Comparison of ENCODE assay signal across 24 cellular contexts in genomic region chr22:20427104-20427944, GRCh38. TPM values are rescaled to one million over a fixed set of nuclear protein-coding genes. Genes with fewer than 3 reads are reported as not detected.
A peak's percentile ranks its signal among the peaks of the same experiment; 100 is the strongest.
DNase-seq lines count a peak whose midpoint lies in the region; ATAC-seq and TF ChIP-seq lines count a peak whose summit lies in the region.
"Had no signal": no experiment of that assay in that cellular context is flagged by ENCODE, and none has a peak within 500 bp of the region (broad histone marks: within the 10 kb centered on the region; RNA-seq: fewer than 3 reads in every experiment).

No MANE protein-coding gene starts in this region.

- H3K4me1 ChIP-seq in esophagus squamous epithelium = peaks cover 47 to 85% (median 49%) of the 10 kb centered on the region in 3 donors
- H3K4me1 ChIP-seq in effector memory CD4-positive, alpha-beta T cell (ENCODE audit: control insufficient read depth, insufficient read depth, low read length, poor library complexity, severe bottlenecking) = peaks cover 38% of the 10 kb centered on the region

- TF ChIP-seq POLR2A in esophagus squamous epithelium (IDR thresholded peaks at IDR 0.05) = no peak

- H3K27me3 ChIP-seq in esophagus squamous epithelium = peaks cover 0 to 98% (median 2%) of the 10 kb centered on the region in 4 donors
- no peaks in the 10 kb centered on the region for H3K27me3 ChIP-seq in effector memory CD4-positive, alpha-beta T cell (replicated peaks; ENCODE audit: control insufficient read depth, insufficient read depth, low read length, poor library complexity, severe bottlenecking)

- CTCF ChIA-PET in T-cell (lab: Charles Lee) = no interaction called here

- no peak overlapping the region for H3K27ac Mint-ChIP-seq in natural killer cell
- H3K27ac Mint-ChIP-seq in natural killer cell treated with Interleukin-12 subunit alpha and Interleukin-12 subunit beta and Interleukin-15 and Interleukin-18, amount 100 ng/mL, for 72 hours = no peak overlapping the region
- H3K27ac Mint-ChIP-seq in T-cell = no peak overlapping the region
- no peak overlapping the region for H3K27ac Mint-ChIP-seq in memory B cell
- H3K27ac Mint-ChIP-seq: activated CD8-positive, alpha-beta T cell treated with anti-CD3 and anti-CD28 coated beads, Interleukin-2, amount 10 ng/mL, durations not matched to agents 7 days and 5 days had no signal

- no peaks in the 10 kb centered on the region for H3K9me3 ChIP-seq in esophagus squamous epithelium
- no peaks in the 10 kb centered on the region for H3K9me3 ChIP-seq in effector memory CD4-positive, alpha-beta T cell (ENCODE audit: control insufficient read depth, low read length)
- H3K9me3 ChIP-seq: upper lobe of right lung had no signal

- H3K9me3 Mint-ChIP-seq in natural killer cell = no peaks in the 10 kb centered on the region
- no peaks in the 10 kb centered on the region for H3K9me3 Mint-ChIP-seq in natural killer cell treated with Interleukin-12 subunit alpha and Interleukin-12 subunit beta and Interleukin-15 and Interleukin-18, amount 100 ng/mL, for 72 hours
- no peaks in the 10 kb centered on the region for H3K9me3 Mint-ChIP-seq in T-cell
- H3K9me3 Mint-ChIP-seq in memory B cell = no peaks in the 10 kb centered on the region

- intact Hi-C loops in natural killer cell (cut with micrococcal nuclease) (loop anchor here (10.0 kb wide), 1 partner anchor 137 kb away; no protein-coding TSS in a partner anchor), esophagus squamous epithelium (cut with DNase I) (no loop called here)

- 88 to 100% methylated on average over 5 to 6 of the region's 8 CpGs for WGBS in esophagus squamous epithelium, 2 donors

- H3K4me3 ChIP-seq in esophagus squamous epithelium = no peak overlapping the region
- H3K4me3 ChIP-seq in effector memory CD4-positive, alpha-beta T cell (ENCODE audit: insufficient read depth, low read depth, low read length, poor library complexity, severe bottlenecking) = no peak overlapping the region
- H3K4me3 ChIP-seq: BLaER1 treated with 17β-estradiol and CSF1 and Interleukin-3, amounts not matched to agents 10 nM and 100 nM; PC-9; upper lobe of right lung had no signal

- H3K27me3 Mint-ChIP-seq in natural killer cell (ENCODE audit: low read depth in 2 of 2) (peaks cover 6 to 22% of the 10 kb centered on the region in 2 donors), T-cell (peaks cover 5 to 33% of the 10 kb centered on the region in 2 donors), memory B cell (peaks cover 26% of the 10 kb centered on the region)
- peaks cover 7 to 14% of the 10 kb centered on the region in 2 donors for H3K27me3 Mint-ChIP-seq in natural killer cell treated with Interleukin-12 subunit alpha and Interleukin-12 subunit beta and Interleukin-15 and Interleukin-18, amount 100 ng/mL, for 72 hours

- no peak for ATAC-seq in natural killer cell
- no peak for ATAC-seq in natural killer cell treated with Interleukin-12 subunit alpha and Interleukin-12 subunit beta and Interleukin-15 and Interleukin-18, amount 100 ng/mL, for 72 hours
- ATAC-seq in T-cell (replicated peaks in 1 of 4) = no peak
- ATAC-seq in memory B cell (ENCODE audit: low read depth) = no peak
- ATAC-seq: activated CD8-positive, alpha-beta T cell treated with anti-CD3 and anti-CD28 coated beads, Interleukin-2, amount 10 ng/mL, durations not matched to agents 7 days and 5 days; upper lobe of right lung had no signal

- DNase-seq in natural killer cell (no peak), T-cell (no peak), memory B cell (ENCODE audit: low spot score in 2 of 2) (no peak), esophagus squamous epithelium (lab: John Stamatoyannopoulos, UW) (no peak), NCI-H524 treated with DMSO at 0.1 percent for 48 hours (lab: John Stamatoyannopoulos, UW) (no peak)
- no peak for DNase-seq in natural killer cell treated with Interleukin-12 subunit alpha and Interleukin-12 subunit beta and Interleukin-15 and Interleukin-18, amount 100 ng/mL, for 72 hours (ENCODE audit: low spot score)
- DNase-seq in effector memory CD4-positive, alpha-beta T cell = no peak
- DNase-seq: activated CD4-positive, CD25-positive, alpha-beta regulatory T cell treated with anti-CD3 and anti-CD28 coated beads, Interleukin-2, amount 50 U/mL, for 72 hours; activated CD8-positive, alpha-beta T cell treated with anti-CD3 and anti-CD28 coated beads, Interleukin-2, amount 10 ng/mL, durations not matched to agents 7 days and 5 days; activated naive CD4-positive, alpha-beta T cell treated with Interleukin-2 at 50 U/mL for 16 hours; activated T-cell treated with anti-CD3 and anti-CD28 coated beads for 4 hours; central memory CD4-positive, alpha-beta T cell; DMS 273 treated with DMSO at 0.1 percent for 48 hours; glutamatergic neuron; kidney glomerular epithelial cell; NCI-H1105 treated with DMSO at 0.1 percent for 48 hours; NCI-H510A treated with DMSO at 0.1 percent for 48 hours; NK-92 treated with Interleukin-12 subunit alpha and Interleukin-12 subunit beta, amount 100 ng/mL, for 24 hours; occipital lobe; PC-9; SHP77 treated with DMSO at 0.1 percent for 48 hours; stimulated activated CD4-positive, alpha-beta T cell treated with anti-CD3 and anti-CD28 coated beads, Interleukin-1b, Interleukin-23, amount 100 ng/mL, for 48 hours had no signal

- H3K4me1 Mint-ChIP-seq in natural killer cell (peaks cover 5 to 35% of the 10 kb centered on the region in 2 donors), T-cell (peaks cover 19 to 30% (median 23%) of the 10 kb centered on the region in 3 donors), memory B cell (peaks cover 6% of the 10 kb centered on the region)
- H3K4me1 Mint-ChIP-seq in natural killer cell treated with Interleukin-12 subunit alpha and Interleukin-12 subunit beta and Interleukin-15 and Interleukin-18, amount 100 ng/mL, for 72 hours (ENCODE audit: low read depth in 2 of 2) = peaks cover 5 to 7% of the 10 kb centered on the region in 2 donors

- H3K36me3 Mint-ChIP-seq in natural killer cell (no peaks in the 10 kb centered on the region), T-cell (no peaks in the 10 kb centered on the region), memory B cell (peaks cover 4% of the 10 kb centered on the region)
- no peaks in the 10 kb centered on the region for H3K36me3 Mint-ChIP-seq in natural killer cell treated with Interleukin-12 subunit alpha and Interleukin-12 subunit beta and Interleukin-15 and Interleukin-18, amount 100 ng/mL, for 72 hours

- POLR2A ChIA-PET in T-cell (lab: Charles Lee) = no interaction called here

- H3K4me3 Mint-ChIP-seq in natural killer cell (peak overlapping the region; percentile 17), T-cell (peak overlapping the region; percentile 9 to 46 (median 23)), memory B cell (peak overlapping the region; percentile 34)
- no peak overlapping the region for H3K4me3 Mint-ChIP-seq in natural killer cell treated with Interleukin-12 subunit alpha and Interleukin-12 subunit beta and Interleukin-15 and Interleukin-18, amount 100 ng/mL, for 72 hours
- H3K4me3 Mint-ChIP-seq: activated CD8-positive, alpha-beta T cell treated with anti-CD3 and anti-CD28 coated beads, Interleukin-2, amount 10 ng/mL, durations not matched to agents 7 days and 5 days had no signal

- H3K36me3 ChIP-seq in esophagus squamous epithelium = peaks cover 0 to 32% (median 0%) of the 10 kb centered on the region in 3 donors
- H3K36me3 ChIP-seq in effector memory CD4-positive, alpha-beta T cell (ENCODE audit: control insufficient read depth, insufficient read depth, low read length) = no peaks in the 10 kb centered on the region
- H3K36me3 ChIP-seq: BLaER1 treated with 17β-estradiol and CSF1 and Interleukin-3, amounts not matched to agents 10 nM and 100 nM had no signal

- no peak overlapping the region for H3K27ac ChIP-seq in esophagus squamous epithelium
- H3K27ac ChIP-seq in effector memory CD4-positive, alpha-beta T cell (ENCODE audit: insufficient read depth, low read length, poor library complexity, severe bottlenecking) = no peak overlapping the region
- H3K27ac ChIP-seq: BLaER1 treated with 17β-estradiol and CSF1 and Interleukin-3, amounts not matched to agents 10 nM and 100 nM; PC-9; upper lobe of right lung had no signal

- TF ChIP-seq CTCF in natural killer cell (IDR thresholded peaks at IDR 0.05) (no peak), esophagus squamous epithelium (IDR thresholded peaks at IDR 0.05) (no peak)

RNA-seq across cellular contexts. Expression of gene SCARF2, which starts 10.3 kb away (rescaled TPM):
- 1 to 10 TPM; 1.8 to 3.5 (median 2.9) TPM for total RNA-seq in natural killer cell
- under 1 TPM in 1 of 2 donors, not detected in 1; 0.48 TPM for total RNA-seq in natural killer cell treated with Interleukin-12 subunit alpha and Interleukin-12 subunit beta and Interleukin-15 and Interleukin-18, amount 100 ng/mL, for 72 hours
- total RNA-seq in T-cell = 1 to 10 TPM; 1.6 to 3.1 (median 2.9) TPM
- total RNA-seq in esophagus squamous epithelium = 1 to 10 TPM; 1.1 to 6.9 (median 2.4) TPM

RNA-seq across cellular contexts. Expression of gene ZNF74, which starts 33.4 kb away (rescaled TPM):
- total RNA-seq in natural killer cell (10 to 100 TPM in 2 of 3 donors, 1 to 10 TPM in 1; 7.7 to 18.2 (median 10.4) TPM), T-cell (10 to 100 TPM in 3 of 5 donors, 1 to 10 TPM in 2; 6.8 to 19.7 (median 17.3) TPM), esophagus squamous epithelium (10 to 100 TPM in 1 of 4 donors, 1 to 10 TPM in 3; 7.9 to 10.7 (median 9.2) TPM)
- total RNA-seq in natural killer cell treated with Interleukin-12 subunit alpha and Interleukin-12 subunit beta and Interleukin-15 and Interleukin-18, amount 100 ng/mL, for 72 hours = 10 to 100 TPM in 1 of 2 donors, 1 to 10 TPM in 1; 3.7 to 11.9 TPM
